9 cellular contexts compared by ENCODE assay signal in genomic region chr7:128398016-128398840, GRCh38. TPM values are rescaled to one million over a fixed set of nuclear protein-coding genes. Genes with fewer than 3 reads are reported as not detected.
A peak's percentile ranks its signal among the peaks of the same experiment; 100 is the strongest.
DNase-seq lines count a peak whose midpoint lies in the region; ATAC-seq, FAIRE-seq and TF ChIP-seq lines count a peak whose summit lies in the region.
"Had no signal": no experiment of that assay in that cellular context is flagged by ENCODE, and none has a peak within 500 bp of the region (broad histone marks: within the 10 kb centered on the region; RNA-seq: fewer than 3 reads in every experiment).

No MANE protein-coding gene starts in this region.

- H2AFZ ChIP-seq in HepG2 (ENCODE audit: low read length) = no peak overlapping the region

- WGBS in HepG2 (ENCODE audit: low lambda C conversion rate) = 39% methylated on average over 15 of the region's 16 CpGs

- no peaks in the 10 kb centered on the region; the same call in 1 of the 2 replicates for H4K20me1 ChIP-seq in HepG2 (ENCODE audit: insufficient read depth, low read length)

- TF ChIP-seq EP300 in HepG2 (IDR thresholded peaks at IDR 0.05; ENCODE audit: low read depth in 2 of 2, low read length in 2 of 2) (no peak), HepG2 (CRISPR knock-in tag; IDR thresholded peaks at IDR 0.05; ENCODE audit: borderline replicate concordance) (no peak)

- peaks cover 6% of the 10 kb centered on the region for H3K4me1 Mint-ChIP-seq in chondrocyte (ENCODE audit: low read depth)

- TF ChIP-seq CTCF in D721Med (IDR thresholded peaks at IDR 0.05; ENCODE audit: insufficient read depth, missing control alignments) = peak; percentile 88
- peak; percentile 87 for TF ChIP-seq CTCF in chondrocyte (IDR thresholded peaks at IDR 0.05)
- TF ChIP-seq CTCF in HepG2 (CRISPR knock-in tag; IDR thresholded peaks at IDR 0.05) = peak; percentile 89

- H3K36me3 Mint-ChIP-seq in chondrocyte (ENCODE audit: low read depth) = peaks cover 36% of the 10 kb centered on the region

- TF ChIP-seq RAD21 in HepG2 (CRISPR knock-in tag; IDR thresholded peaks at IDR 0.05) = peak; percentile 69

- FAIRE-seq in D721Med (lab: Jason Lieb, UNC) (no peak), HepG2 (lab: Jason Lieb, UNC) (peak; percentile 79)

- H3K4me3 ChIP-seq in H7 (ENCODE audit: insufficient read depth, low read depth, low read length) = no peak overlapping the region
- H3K4me3 ChIP-seq in SJCRH30 = no peak overlapping the region
- H3K4me3 ChIP-seq in HepG2 (replicated peaks in 1 of 3; ENCODE audit: insufficient read depth in 1 of 3, low read depth in 2 of 3, low read length in 3 of 3) = peak overlapping the region in 1 of 3 experiments; percentile 17; a peak in 1 of 6 replicates

- H3K27ac Mint-ChIP-seq in chondrocyte (ENCODE audit: unreplicated experiment) = no peak overlapping the region

- no peaks in the 10 kb centered on the region for H3K27me3 ChIP-seq in H7 (ENCODE audit: control insufficient read depth, insufficient read depth, low read length)
- no peaks in the 10 kb centered on the region for H3K27me3 ChIP-seq in SJCRH30
- H3K27me3 ChIP-seq in HepG2 (ENCODE audit: control insufficient read depth in 1 of 2, insufficient read depth in 2 of 2, low read length in 2 of 2) = no peaks in the 10 kb centered on the region

- DNase-seq in D721Med (ENCODE audit: insufficient read length, low spot score) (peak; percentile 78), H7 (peak; percentile 92), SJCRH30 (peak; percentile 69 to 83), chondrocyte (ENCODE audit: low spot score) (peak; percentile 67), HepG2 (ENCODE audit: low spot score) (no peak), superior temporal gyrus (ENCODE audit: extremely low spot score) (peak; percentile 82)
- DNase-seq: naive B cell had no signal

- ATAC-seq in HepG2 (peak; percentile 84), HG02763 (IDR thresholded peaks at IDR 0.05; ENCODE audit: unreplicated experiment) (no peak), GM21619 (IDR thresholded peaks at IDR 0.05; ENCODE audit: unreplicated experiment) (no peak)

- no peak for TF ChIP-seq POLR2A in HepG2 (IDR thresholded peaks at IDR 0.05; ENCODE audit: insufficient read depth in 1 of 2, low read depth in 2 of 2, low read length in 2 of 2)

- H3K4me3 Mint-ChIP-seq in chondrocyte (ENCODE audit: unreplicated experiment) = no peak overlapping the region
- H3K4me3 Mint-ChIP-seq: naive B cell had no signal

- intact Hi-C loops in HepG2 (cut with micrococcal nuclease; ENCODE audit: unreplicated experiment) = loop anchor here (1.0 kb wide), 2 partner anchors 27 to 61 kb away; no protein-coding TSS in a partner anchor

- peak overlapping the region; percentile 21; the same call in 1 of the 2 replicates for H3K4me2 ChIP-seq in HepG2 (ENCODE audit: low read depth, low read length)

- 0 out of 2 replicates have a peak, but pooled peaks cover 2% of the 10 kb centered on the region for H3K36me3 ChIP-seq in H7 (replicated peaks; ENCODE audit: control insufficient read depth, insufficient read depth, low read length)
- H3K36me3 ChIP-seq in SJCRH30 = peaks cover 19% of the 10 kb centered on the region; the same call in 1 of the 2 replicates
- H3K36me3 ChIP-seq in HepG2 (replicated peaks in 1 of 2; ENCODE audit: control insufficient read depth in 1 of 2, insufficient read depth in 2 of 2, low read length in 2 of 2) = peaks cover 14 to 33% of the 10 kb centered on the region in 2 experiments; a peak in 4 of 5 replicates

- no peak overlapping the region for H3K27ac ChIP-seq in SJCRH30
- peak overlapping the region; percentile 8 for H3K27ac ChIP-seq in HepG2 (ENCODE audit: extremely low read length, insufficient read depth, low read length)

- in situ Hi-C loops in HepG2 (cut with HindIII; ENCODE audit: extremely low pct_ligation_motif_present, low pct_unique_long_range_greater_than_20kb) = loop anchor here (5.0 kb wide), 1 partner anchor 59 kb away; the partner anchor contains the start of gene HILPDA

- no peaks in the 10 kb centered on the region for H3K9me3 Mint-ChIP-seq in chondrocyte (ENCODE audit: low read depth)
- H3K9me3 Mint-ChIP-seq: naive B cell had no signal

- H3K9me3 ChIP-seq in SJCRH30 (replicated peaks) (no peaks in the 10 kb centered on the region), HepG2 (ENCODE audit: low read length) (no peaks in the 10 kb centered on the region)

- BruUV-seq in HepG2 (replicated peaks; lab: Mats Ljungman, UMichigan) = no TSS peak

- no peaks in the 10 kb centered on the region for H3K27me3 Mint-ChIP-seq in chondrocyte (ENCODE audit: low read depth)
- H3K27me3 Mint-ChIP-seq: naive B cell had no signal

- POLR2A ChIA-PET in HepG2 (lab: Yijun Ruan, JAX) = interaction anchor here (0.8 to 1.4 kb wide), 5 partner anchors 11 to 126 kb away, joined by 3 to 6 read pairs (median 3); partner anchors contain the start of gene RBM28

- no peak overlapping the region for H3K9ac ChIP-seq in HepG2 (ENCODE audit: insufficient read depth, low read depth, low read length)

- H3K79me2 ChIP-seq in HepG2 (ENCODE audit: insufficient read depth, low read length) = no peaks in the 10 kb centered on the region

- peaks cover 3% of the 10 kb centered on the region; the same call in 1 of the 2 replicates for H3K4me1 ChIP-seq in SJCRH30
- H3K4me1 ChIP-seq in HepG2 (ENCODE audit: insufficient read depth, low read length) = peaks cover 19% of the 10 kb centered on the region

- CTCF ChIA-PET in HepG2 (lab: Yijun Ruan, JAX; ENCODE audit: low intra/inter-chr PET ratio, low total read pairs) = interaction anchor here (1.8 to 3.6 kb wide), 2 partner anchors 28 to 63 kb away, joined by 13 to 48 read pairs; no protein-coding TSS in a partner anchor

RNA-seq across cellular contexts. Expression of gene IMPDH1, which starts 11.6 kb away (rescaled TPM):
- total RNA-seq in H7 (2014; rRNA removed; shearing (Covaris generic)) = 27.2 and 45.7 TPM in 2 replicates
- total RNA-seq in SJCRH30 (2014; rRNA removed; shearing (Covaris generic)) = 43.2 and 47.9 TPM in 2 replicates
- total RNA-seq in chondrocyte (76.4 to 99.8 TPM (median 96.9 TPM) in 3 replicates), HepG2 (2016; rRNA removed; fragmentation: Illumina TruSeq; extraction: Trizol) (18.4 and 22.8 TPM in 2 replicates)
- 12.3 and 12.6 TPM in 2 replicates for total RNA-seq in HepG2 (2016; cell fraction: cytosol; rRNA removed; fragmentation: Illumina TruSeq; extraction: Trizol; ENCODE audit: low read depth)
- 15.4 and 23.8 TPM in 2 replicates for total RNA-seq in HepG2 (2016; cell fraction: insoluble cytoplasmic fraction; rRNA removed; fragmentation: Illumina TruSeq; extraction: Trizol)
- 28.1 and 28.2 TPM in 2 replicates for total RNA-seq in HepG2 (2016; cell fraction: membrane; rRNA removed; fragmentation: Illumina TruSeq; extraction: Trizol)
- 12.6 and 19.2 TPM in 2 replicates for total RNA-seq in HepG2 (2016; cell fraction: nucleus; rRNA removed; fragmentation: Illumina TruSeq; extraction: Trizol)
- 34.0 and 49.9 TPM in 2 replicates for polyA plus RNA-seq in HepG2 (2011; rRNA removed)
- polyA plus RNA-seq in HepG2 (2011; cell fraction: cytosol; rRNA removed) = 31.4 and 37.8 TPM in 2 replicates
- polyA plus RNA-seq in HepG2 (2011; cell fraction: nucleus; rRNA removed) = 92.2 and 93.4 TPM in 2 replicates
- polyA plus RNA-seq in HepG2 (2012) = 25.0 and 27.5 TPM in 2 replicates
- polyA plus RNA-seq in HepG2 (2016; cell fraction: cytosol; fragmentation: Illumina TruSeq; extraction: Trizol; ENCODE audit: low read depth) = 18.4 and 18.5 TPM in 2 replicates
- 20.6 and 24.8 TPM in 2 replicates for polyA plus RNA-seq in HepG2 (2016; cell fraction: insoluble cytoplasmic fraction; fragmentation: Illumina TruSeq; extraction: Trizol; ENCODE audit: low read depth)
- polyA plus RNA-seq in HepG2 (2016; cell fraction: membrane; fragmentation: Illumina TruSeq; extraction: Trizol; ENCODE audit: low read depth) = 26.7 and 29.0 TPM in 2 replicates
- 29.2 and 34.5 TPM in 2 replicates for polyA plus RNA-seq in HepG2 (2016; cell fraction: nucleus; fragmentation: Illumina TruSeq; extraction: Trizol; ENCODE audit: insufficient read depth, low read depth)
- polyA minus RNA-seq in HepG2 (2011; rRNA and poly(A)+ RNA removed; ENCODE audit: low replicate concordance) = 82.0 and 176 TPM in 2 replicates
- 19.3 and 30.8 TPM in 2 replicates for polyA minus RNA-seq in HepG2 (2011; cell fraction: cytosol; rRNA and poly(A)+ RNA removed)
- polyA minus RNA-seq in HepG2 (2011; cell fraction: nucleus; rRNA and poly(A)+ RNA removed) = 26.3 and 29.8 TPM in 2 replicates

RNA-seq across cellular contexts. Expression of gene PRRT4, which starts 36.7 kb away (rescaled TPM):
- 0.14 and 0.67 TPM in 2 replicates for total RNA-seq in H7 (2014; rRNA removed; shearing (Covaris generic))
- 3.2 and 5.1 TPM in 2 replicates for total RNA-seq in SJCRH30 (2014; rRNA removed; shearing (Covaris generic))
- 0.42 to 1.4 TPM (median 0.46 TPM) in 3 replicates for total RNA-seq in chondrocyte
- not detected in 2 replicates for total RNA-seq in HepG2 (2016; rRNA removed; fragmentation: Illumina TruSeq; extraction: Trizol)
- not detected in 2 replicates for total RNA-seq in HepG2 (2016; cell fraction: cytosol; rRNA removed; fragmentation: Illumina TruSeq; extraction: Trizol; ENCODE audit: low read depth)
- total RNA-seq in HepG2 (2016; cell fraction: insoluble cytoplasmic fraction; rRNA removed; fragmentation: Illumina TruSeq; extraction: Trizol) = not detected in 2 replicates
- not detected in 2 replicates for total RNA-seq in HepG2 (2016; cell fraction: membrane; rRNA removed; fragmentation: Illumina TruSeq; extraction: Trizol)
- not detected in 2 replicates for total RNA-seq in HepG2 (2016; cell fraction: nucleus; rRNA removed; fragmentation: Illumina TruSeq; extraction: Trizol)
- polyA plus RNA-seq in HepG2 (2011; rRNA removed) = not detected in 2 replicates
- polyA plus RNA-seq in HepG2 (2011; cell fraction: cytosol; rRNA removed) = not detected in 2 replicates
- polyA plus RNA-seq in HepG2 (2011; cell fraction: nucleus; rRNA removed) = 0.06 TPM in 1 of 2 replicates, not detected in the other
- 0.07 TPM in 1 of 2 replicates, not detected in the other for polyA plus RNA-seq in HepG2 (2012)
- polyA plus RNA-seq in HepG2 (2016; cell fraction: cytosol; fragmentation: Illumina TruSeq; extraction: Trizol; ENCODE audit: low read depth) = not detected in 2 replicates
- polyA plus RNA-seq in HepG2 (2016; cell fraction: insoluble cytoplasmic fraction; fragmentation: Illumina TruSeq; extraction: Trizol; ENCODE audit: low read depth) = not detected in 2 replicates
- not detected in 2 replicates for polyA plus RNA-seq in HepG2 (2016; cell fraction: membrane; fragmentation: Illumina TruSeq; extraction: Trizol; ENCODE audit: low read depth)
- polyA plus RNA-seq in HepG2 (2016; cell fraction: nucleus; fragmentation: Illumina TruSeq; extraction: Trizol; ENCODE audit: insufficient read depth, low read depth) = not detected in 2 replicates
- not detected in 2 replicates for polyA minus RNA-seq in HepG2 (2011; rRNA and poly(A)+ RNA removed; ENCODE audit: low replicate concordance)
- not detected in 2 replicates for polyA minus RNA-seq in HepG2 (2011; cell fraction: cytosol; rRNA and poly(A)+ RNA removed)
- not detected in 2 replicates for polyA minus RNA-seq in HepG2 (2011; cell fraction: nucleus; rRNA and poly(A)+ RNA removed)

RNA-seq across cellular contexts. Expression of gene RBM28, which starts 54.5 kb away (rescaled TPM):
- 24.2 and 29.4 TPM in 2 replicates for total RNA-seq in H7 (2014; rRNA removed; shearing (Covaris generic))
- 37.0 and 49.7 TPM in 2 replicates for total RNA-seq in SJCRH30 (2014; rRNA removed; shearing (Covaris generic))
- total RNA-seq in chondrocyte (32.2 to 49.7 TPM (median 35.2 TPM) in 3 replicates), HepG2 (2016; rRNA removed; fragmentation: Illumina TruSeq; extraction: Trizol) (49.0 and 61.2 TPM in 2 replicates)
- total RNA-seq in HepG2 (2016; cell fraction: cytosol; rRNA removed; fragmentation: Illumina TruSeq; extraction: Trizol; ENCODE audit: low read depth) = 7.3 and 8.4 TPM in 2 replicates
- total RNA-seq in HepG2 (2016; cell fraction: insoluble cytoplasmic fraction; rRNA removed; fragmentation: Illumina TruSeq; extraction: Trizol) = 50.4 and 59.7 TPM in 2 replicates
- 6.4 and 9.5 TPM in 2 replicates for total RNA-seq in HepG2 (2016; cell fraction: membrane; rRNA removed; fragmentation: Illumina TruSeq; extraction: Trizol)
- 41.5 and 46.2 TPM in 2 replicates for total RNA-seq in HepG2 (2016; cell fraction: nucleus; rRNA removed; fragmentation: Illumina TruSeq; extraction: Trizol)
- 20.3 and 20.5 TPM in 2 replicates for polyA plus RNA-seq in HepG2 (2011; rRNA removed)
- 10.7 and 11.3 TPM in 2 replicates for polyA plus RNA-seq in HepG2 (2011; cell fraction: cytosol; rRNA removed)
- polyA plus RNA-seq in HepG2 (2011; cell fraction: nucleus; rRNA removed) = 43.8 and 49.7 TPM in 2 replicates
- polyA plus RNA-seq in HepG2 (2012) = 33.1 and 42.8 TPM in 2 replicates
- polyA plus RNA-seq in HepG2 (2016; cell fraction: cytosol; fragmentation: Illumina TruSeq; extraction: Trizol; ENCODE audit: low read depth) = 1.6 and 1.9 TPM in 2 replicates
- polyA plus RNA-seq in HepG2 (2016; cell fraction: insoluble cytoplasmic fraction; fragmentation: Illumina TruSeq; extraction: Trizol; ENCODE audit: low read depth) = 54.9 and 57.4 TPM in 2 replicates
- 3.8 and 5.7 TPM in 2 replicates for polyA plus RNA-seq in HepG2 (2016; cell fraction: membrane; fragmentation: Illumina TruSeq; extraction: Trizol; ENCODE audit: low read depth)
- 82.8 and 85.5 TPM in 2 replicates for polyA plus RNA-seq in HepG2 (2016; cell fraction: nucleus; fragmentation: Illumina TruSeq; extraction: Trizol; ENCODE audit: insufficient read depth, low read depth)
- polyA minus RNA-seq in HepG2 (2011; rRNA and poly(A)+ RNA removed; ENCODE audit: low replicate concordance) = 8.3 and 17.5 TPM in 2 replicates
- 9.8 and 11.3 TPM in 2 replicates for polyA minus RNA-seq in HepG2 (2011; cell fraction: cytosol; rRNA and poly(A)+ RNA removed)
- 21.2 and 29.0 TPM in 2 replicates for polyA minus RNA-seq in HepG2 (2011; cell fraction: nucleus; rRNA and poly(A)+ RNA removed)

RNA-seq across cellular contexts. Expression of gene HILPDA, which starts 57.5 kb away (rescaled TPM):
- total RNA-seq in H7 (2014; rRNA removed; shearing (Covaris generic)) = 26.0 and 31.3 TPM in 2 replicates
- total RNA-seq in SJCRH30 (2014; rRNA removed; shearing (Covaris generic)) = 33.1 and 34.6 TPM in 2 replicates
- total RNA-seq in chondrocyte (11.8 to 15.8 TPM (median 14.7 TPM) in 3 replicates), HepG2 (2016; rRNA removed; fragmentation: Illumina TruSeq; extraction: Trizol) (8.6 and 11.1 TPM in 2 replicates)
- total RNA-seq in HepG2 (2016; cell fraction: cytosol; rRNA removed; fragmentation: Illumina TruSeq; extraction: Trizol; ENCODE audit: low read depth) = 5.5 and 6.1 TPM in 2 replicates
- 9.8 and 10.4 TPM in 2 replicates for total RNA-seq in HepG2 (2016; cell fraction: insoluble cytoplasmic fraction; rRNA removed; fragmentation: Illumina TruSeq; extraction: Trizol)
- total RNA-seq in HepG2 (2016; cell fraction: membrane; rRNA removed; fragmentation: Illumina TruSeq; extraction: Trizol) = 9.5 and 9.7 TPM in 2 replicates
- total RNA-seq in HepG2 (2016; cell fraction: nucleus; rRNA removed; fragmentation: Illumina TruSeq; extraction: Trizol) = 7.8 and 10.3 TPM in 2 replicates
- 43.1 and 44.0 TPM in 2 replicates for polyA plus RNA-seq in HepG2 (2011; rRNA removed)
- polyA plus RNA-seq in HepG2 (2011; cell fraction: cytosol; rRNA removed) = 32.3 and 32.9 TPM in 2 replicates
- polyA plus RNA-seq in HepG2 (2011; cell fraction: nucleus; rRNA removed) = 35.8 and 42.7 TPM in 2 replicates
- 13.1 and 14.9 TPM in 2 replicates for polyA plus RNA-seq in HepG2 (2012)
- polyA plus RNA-seq in HepG2 (2016; cell fraction: cytosol; fragmentation: Illumina TruSeq; extraction: Trizol; ENCODE audit: low read depth) = 2.2 and 3.3 TPM in 2 replicates
- polyA plus RNA-seq in HepG2 (2016; cell fraction: insoluble cytoplasmic fraction; fragmentation: Illumina TruSeq; extraction: Trizol; ENCODE audit: low read depth) = 8.9 and 9.4 TPM in 2 replicates
- 4.4 and 4.9 TPM in 2 replicates for polyA plus RNA-seq in HepG2 (2016; cell fraction: membrane; fragmentation: Illumina TruSeq; extraction: Trizol; ENCODE audit: low read depth)
- polyA plus RNA-seq in HepG2 (2016; cell fraction: nucleus; fragmentation: Illumina TruSeq; extraction: Trizol; ENCODE audit: insufficient read depth, low read depth) = 10.1 and 10.3 TPM in 2 replicates
- 30.3 and 48.5 TPM in 2 replicates for polyA minus RNA-seq in HepG2 (2011; rRNA and poly(A)+ RNA removed; ENCODE audit: low replicate concordance)
- polyA minus RNA-seq in HepG2 (2011; cell fraction: cytosol; rRNA and poly(A)+ RNA removed) = 12.9 and 14.9 TPM in 2 replicates
- 12.4 and 27.1 TPM in 2 replicates for polyA minus RNA-seq in HepG2 (2011; cell fraction: nucleus; rRNA and poly(A)+ RNA removed)
